ENCODE assay signal across 10 cellular contexts in genomic region chr12:12927211-12928079, GRCh38. TPM values are rescaled to one million over a fixed set of nuclear protein-coding genes. Genes with fewer than 3 reads are reported as not detected.
DNase-seq lines count a peak whose midpoint lies in the region; ATAC-seq and TF ChIP-seq lines count a peak whose summit lies in the region.
"Had no signal": no experiment of that assay in that cellular context is flagged by ENCODE, and none has a peak within 500 bp of the region (broad histone marks: within the 10 kb centered on the region; RNA-seq: fewer than 3 reads in every experiment).

No MANE protein-coding gene starts in this region.

- no peak overlapping the region for H2AK5ac ChIP-seq in mesendoderm (ENCODE audit: low read length)

- no peaks in the 10 kb centered on the region for H3K27me3 ChIP-seq in mesendoderm (ENCODE audit: insufficient read depth, low read length, poor library complexity)
- H3K27me3 ChIP-seq: BLaER1 treated with 17β-estradiol and CSF1 and Interleukin-3, amounts not matched to agents 10 nM and 100 nM had no signal

- no peak overlapping the region for H3K4me2 ChIP-seq in mesendoderm (ENCODE audit: low read length)
- H3K4me2 ChIP-seq: BLaER1 treated with 17β-estradiol and CSF1 and Interleukin-3, amounts not matched to agents 10 nM and 100 nM had no signal

- no peak overlapping the region for H3K4ac ChIP-seq in mesendoderm (ENCODE audit: low read depth, low read length)

- no peaks in the 10 kb centered on the region for H3K4me1 Mint-ChIP-seq in type B pancreatic cell (ENCODE audit: unreplicated experiment)

- peaks cover 4% of the 10 kb centered on the region for H3K27me3 Mint-ChIP-seq in type B pancreatic cell

- peak overlapping the region; percentile 77 for H3K4me3 Mint-ChIP-seq in type B pancreatic cell

- no peaks in the 10 kb centered on the region for H3K79me2 ChIP-seq in mesendoderm (ENCODE audit: control insufficient read depth, insufficient read depth, low read length)

- H3K36me3 ChIP-seq in mesendoderm (ENCODE audit: control insufficient read depth, insufficient read depth, low read length): no peaks in the 10 kb centered on the region
- H3K36me3 ChIP-seq: BLaER1 treated with 17β-estradiol and CSF1 and Interleukin-3, amounts not matched to agents 10 nM and 100 nM had no signal

- no peak for TF ChIP-seq CTCF in type B pancreatic cell (conservative IDR thresholded peaks at IDR 0.05)

- peaks cover 25% of the 10 kb centered on the region for H3K36me3 Mint-ChIP-seq in type B pancreatic cell

- no peak overlapping the region for H4K8ac ChIP-seq in mesendoderm (ENCODE audit: low read depth, low read length)

- no peak overlapping the region for H2BK120ac ChIP-seq in mesendoderm (ENCODE audit: low read depth, low read length)

- no peak overlapping the region for H4K5ac ChIP-seq in mesendoderm (ENCODE audit: low read length)

- ATAC-seq in SK-N-SH treated with all-trans-retinoic acid at 6 μM for 48 hours (peak; percentile 89), GM21360 (IDR thresholded peaks at IDR 0.05; ENCODE audit: unreplicated experiment) (no peak), GM21723 (IDR thresholded peaks at IDR 0.05; ENCODE audit: unreplicated experiment) (no peak)

- no peak overlapping the region for H3K9ac ChIP-seq in mesendoderm (ENCODE audit: low read length)
- H3K9ac ChIP-seq: BLaER1 treated with 17β-estradiol and CSF1 and Interleukin-3, amounts not matched to agents 10 nM and 100 nM had no signal

- H3K9me3 Mint-ChIP-seq in type B pancreatic cell: no peaks in the 10 kb centered on the region

- peak overlapping the region; percentile 79 for H3K27ac Mint-ChIP-seq in type B pancreatic cell

- WGBS in mesendoderm (ENCODE audit: extremely low coverage, insufficient coverage, low lambda C conversion rate): no CpG with 5 or more reads among the region's 27 CpGs

- no peak overlapping the region for H2BK5ac ChIP-seq in mesendoderm (ENCODE audit: low read length)

- H3K56ac ChIP-seq in mesendoderm (ENCODE audit: low read length): no peak overlapping the region

- peak overlapping the region; percentile 20 for H3K4me3 ChIP-seq in mesendoderm (ENCODE audit: low read length)
- H3K4me3 ChIP-seq: BLaER1 treated with 17β-estradiol and CSF1 and Interleukin-3, amounts not matched to agents 10 nM and 100 nM; SK-N-MC had no signal

- no peak overlapping the region for H3K23ac ChIP-seq in mesendoderm (ENCODE audit: low read length)

- no peaks in the 10 kb centered on the region for H3K4me1 ChIP-seq in mesendoderm (ENCODE audit: control insufficient read depth, low read depth, low read length)

- peak; percentile 52 for DNase-seq in activated T-cell treated with anti-CD3 and anti-CD28 coated beads, Interleukin-2, amount 50 U/mL, for 1 hour
- DNase-seq in activated T-cell treated with anti-CD3 and anti-CD28 coated beads for 4 hours (no peak), dermis blood vessel endothelial cell (peak; percentile 73), mesendoderm (peak; percentile 82), type B pancreatic cell (ENCODE audit: extremely low spot score, unreplicated experiment) (peak; percentile 82)

- no peaks in the 10 kb centered on the region for H3K79me1 ChIP-seq in mesendoderm (ENCODE audit: low read length)

- no peak overlapping the region for H3K27ac ChIP-seq in mesendoderm (ENCODE audit: low read depth, low read length)
- H3K27ac ChIP-seq: BLaER1 treated with 17β-estradiol and CSF1 and Interleukin-3, amounts not matched to agents 10 nM and 100 nM; SK-N-MC had no signal

- H3K18ac ChIP-seq in mesendoderm (ENCODE audit: low read length): no peak overlapping the region

- H2BK15ac ChIP-seq in mesendoderm (replicated peaks; ENCODE audit: low read depth): no peak overlapping the region

TF ChIP-seq in SK-N-SH treated with all-trans-retinoic acid at 6 μM for 48 hours, 23 proteins besides CTCF, POLR2A, EP300 and RAD21:
- TF ChIP-seq PPARA (CRISPR knock-in tag; IDR thresholded peaks at IDR 0.05; ENCODE audit: borderline replicate concordance) (no peak), BACH2 (CRISPR knock-in tag; IDR thresholded peaks at IDR 0.05; ENCODE audit: borderline replicate concordance) (no peak), TCF4 (CRISPR knock-in tag; IDR thresholded peaks at IDR 0.05; ENCODE audit: borderline replicate concordance) (no peak), TOX (CRISPR knock-in tag; IDR thresholded peaks at IDR 0.05; ENCODE audit: borderline replicate concordance) (no peak)
- TF ChIP-seq, protein P1, sequence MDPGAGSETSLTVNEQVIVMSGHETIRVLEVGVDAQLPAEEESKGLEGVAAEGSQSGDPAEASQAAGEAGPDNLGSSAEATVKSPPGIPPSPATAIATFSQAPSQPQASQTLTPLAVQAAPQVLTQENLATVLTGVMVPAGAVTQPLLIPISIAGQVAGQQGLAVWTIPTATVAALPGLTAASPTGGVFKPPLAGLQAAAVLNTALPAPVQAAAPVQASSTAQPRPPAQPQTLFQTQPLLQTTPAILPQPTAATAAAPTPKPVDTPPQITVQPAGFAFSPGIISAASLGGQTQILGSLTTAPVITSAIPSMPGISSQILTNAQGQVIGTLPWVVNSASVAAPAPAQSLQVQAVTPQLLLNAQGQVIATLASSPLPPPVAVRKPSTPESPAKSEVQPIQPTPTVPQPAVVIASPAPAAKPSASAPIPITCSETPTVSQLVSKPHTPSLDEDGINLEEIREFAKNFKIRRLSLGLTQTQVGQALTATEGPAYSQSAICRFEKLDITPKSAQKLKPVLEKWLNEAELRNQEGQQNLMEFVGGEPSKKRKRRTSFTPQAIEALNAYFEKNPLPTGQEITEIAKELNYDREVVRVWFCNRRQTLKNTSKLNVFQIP (CRISPR knock-in tag; IDR thresholded peaks at IDR 0.05; ENCODE audit: borderline replicate concordance, low read depth): no peak

RNA-seq across cellular contexts. Expression of gene GPRC5D, which starts 24.5 kb away (rescaled TPM):
- 0.17 TPM in 1 of 2 replicates, not detected in the other for total RNA-seq in dermis blood vessel endothelial cell
- not detected for polyA plus RNA-seq in mesendoderm (2013, experiment 1 of 2)
- polyA plus RNA-seq in mesendoderm (2013, experiment 2 of 2): not detected
- 5.5 TPM in 1 of 2 replicates, not detected in the other for total RNA-seq in type B pancreatic cell (ENCODE audit: low replicate concordance)

RNA-seq across cellular contexts. Expression of gene GPRC5A, which starts 36.1 kb away (rescaled TPM):
- 3.2 and 10.7 TPM in 2 replicates for total RNA-seq in dermis blood vessel endothelial cell
- polyA plus RNA-seq in mesendoderm (2013, experiment 1 of 2): 0.59 TPM
- polyA plus RNA-seq in mesendoderm (2013, experiment 2 of 2): 0.52 TPM
- 152 and 1,119 TPM in 2 replicates for total RNA-seq in type B pancreatic cell (ENCODE audit: low replicate concordance)

Comparison
In these comparisons a context has a peak if more than half of its experiments do, and no peak if none do; other contexts are left out.
1. RNA of gene GPRC5A, which starts 36.1 kb away (total RNA-seq): 152 to 1,119 TPM in type B pancreatic cell; 3.2 to 10.7 TPM in dermis blood vessel endothelial cell; every median in the first group is over 10 times any median in the second.